ENCODE assay signal across 9 cellular contexts in the genomic region with DNA sequence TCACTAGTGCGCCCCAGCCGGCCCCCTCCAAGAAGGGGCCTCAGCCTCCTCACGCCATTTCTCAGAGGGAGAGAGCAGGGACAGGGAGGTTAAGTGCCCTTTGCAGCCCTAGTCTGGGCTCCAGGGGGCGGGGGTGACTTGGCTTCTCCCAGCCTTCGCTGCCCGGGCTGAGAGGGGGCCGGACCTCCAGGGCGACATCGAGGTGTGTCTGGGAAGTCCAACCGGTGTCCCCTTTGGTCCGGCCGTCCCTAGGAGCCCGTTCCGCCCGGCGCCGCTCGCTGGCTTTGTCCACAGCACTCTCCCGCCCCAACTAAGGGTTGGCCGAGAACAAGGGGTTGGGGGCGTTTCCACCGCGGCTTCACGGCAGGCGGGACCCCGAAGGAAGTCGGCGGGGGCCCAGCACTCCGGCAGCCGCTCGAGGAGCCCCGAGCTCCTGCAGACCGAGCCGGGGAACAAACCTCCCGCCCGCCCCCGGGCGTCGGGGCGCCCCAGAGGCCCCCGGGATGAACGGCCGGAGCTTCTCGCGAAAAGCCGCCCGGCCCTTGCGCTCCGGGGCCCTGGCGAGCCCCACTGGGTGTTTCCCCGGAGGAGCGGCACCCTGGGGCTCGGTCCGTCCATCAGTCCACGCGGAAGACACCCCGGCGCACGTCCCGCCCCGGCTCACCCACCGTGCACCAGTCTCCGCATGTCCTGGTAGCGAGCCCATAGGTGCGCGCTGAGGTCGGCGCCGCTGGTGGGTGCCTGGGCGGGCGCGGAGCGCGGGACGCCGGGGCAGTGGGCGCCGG. TPM values are rescaled to one million over a fixed set of nuclear protein-coding genes. Genes with fewer than 3 reads are reported as not detected.
DNase-seq lines count a peak whose midpoint lies in the region; ATAC-seq and TF ChIP-seq lines count a peak whose summit lies in the region.
"Had no signal": no experiment of that assay in that cellular context is flagged by ENCODE, and none has a peak within 500 bp of the region (broad histone marks: within the 10 kb centered on the region; RNA-seq: fewer than 3 reads in every experiment).

No MANE protein-coding gene starts in this region.

- TF ChIP-seq CTCF in GM13976 (IDR thresholded peaks at IDR 0.05; ENCODE audit: borderline replicate concordance, control extremely low read depth, extremely low read depth, insufficient read depth, missing control alignments) (no peak), astrocyte of the cerebellum (IDR thresholded peaks at IDR 0.05; ENCODE audit: low read depth, low read length, missing control alignments) (no peak), spleen (IDR thresholded peaks at IDR 0.05 in 8 of 11, conservative IDR thresholded peaks at IDR 0.05 in 3 of 11) (no peak)

- no peaks in the 10 kb centered on the region for H3K9me3 ChIP-seq in MG63
- H3K9me3 ChIP-seq in iPS-18a (ENCODE audit: control insufficient read depth, low read depth, low read length) = no peaks in the 10 kb centered on the region
- no peaks in the 10 kb centered on the region for H3K9me3 ChIP-seq in spleen

- H3K4me3 ChIP-seq in MG63 = peak overlapping the region; percentile 60
- H3K4me3 ChIP-seq in astrocyte of the cerebellum (ENCODE audit: low read depth, low read length) = peak overlapping the region; percentile 80
- H3K4me3 ChIP-seq in iPS-18a (ENCODE audit: low read length) = peak overlapping the region; percentile 80
- H3K4me3 ChIP-seq in spleen = peak overlapping the region; percentile 23 to 90 (median 54)

- TF ChIP-seq POLR2A in spleen (IDR thresholded peaks at IDR 0.05) = no peak

- H3K27me3 ChIP-seq in MG63 (no peaks in the 10 kb centered on the region), iPS-18a (ENCODE audit: control insufficient read depth, insufficient read depth, low read length) (no peaks in the 10 kb centered on the region), spleen (replicated peaks in 1 of 7) (peaks cover 0 to 27% (median 5%) of the 10 kb centered on the region in 7 donors)

- in situ Hi-C loops in GM13976 (cut with MboI; ENCODE audit: low sequenced_read_pairs, unreplicated experiment) (no loop called here), astrocyte of the cerebellum (cut with HindIII; ENCODE audit: low sequenced_read_pairs) (no loop called here)

- ATAC-seq in HG03520 (IDR thresholded peaks at IDR 0.05; ENCODE audit: unreplicated experiment) = no peak
- ATAC-seq in GM21390 (IDR thresholded peaks at IDR 0.05; ENCODE audit: unreplicated experiment) = no peak

- H3K9ac ChIP-seq in iPS-18a (ENCODE audit: low read length) = peak overlapping the region; percentile 72

- H3K36me3 ChIP-seq in MG63 (peaks cover 6% of the 10 kb centered on the region), iPS-18a (ENCODE audit: control insufficient read depth, low read depth, low read length) (peaks cover 13% of the 10 kb centered on the region), spleen (peaks cover 0 to 10% (median 0%) of the 10 kb centered on the region in 6 donors)

- 2 to 8% (median 4%) methylated on average over 15 to 78 of the region's 78 CpGs; no CpG with 5 or more reads in 1 of the 5 donors for WGBS in spleen, 5 donors

- intact Hi-C loops in spleen (cut with DNase I; ENCODE audit: low total_unique reads) = no loop called here

- DNase-seq in GM13976 (ENCODE audit: low spot score) (peak; percentile 71), MG63 (no peak), astrocyte of the cerebellum (ENCODE audit: low read depth) (no peak), spleen (peak; percentile 84), NCI-H128 (lab: John Stamatoyannopoulos, UW; ENCODE audit: unreplicated experiment) (no peak)

- H3K27ac ChIP-seq in iPS-18a (ENCODE audit: low read length) = no peak overlapping the region
- H3K27ac ChIP-seq in spleen = peak overlapping the region in 4 of 8 donors; percentile 30 to 83 (median 46)

- peaks cover 27% of the 10 kb centered on the region for H3K4me1 ChIP-seq in iPS-18a (ENCODE audit: control insufficient read depth, low read depth, low read length)
- peaks cover 22 to 81% (median 50%) of the 10 kb centered on the region in 6 donors for H3K4me1 ChIP-seq in spleen

RNA-seq across cellular contexts. Expression of a gene that starts 0.6 kb away (rescaled TPM):
- 7.2 and 21.5 TPM in 2 replicates for total RNA-seq in MG63 (2014; rRNA removed; shearing (Covaris generic); ENCODE audit: low replicate concordance)
- 10 to 100 TPM in 6 of 7 donors, 1 to 10 TPM in 1; 9.3 to 26.0 (median 12.0) TPM for total RNA-seq in spleen
- polyA plus RNA-seq in spleen = 10 to 100 TPM in 1 of 3 donors, 1 to 10 TPM in 2; 7.8 to 11.8 (median 7.9) TPM

RNA-seq across cellular contexts. Expression of a gene that starts 3.4 kb away (rescaled TPM):
- 0.20 TPM in 1 of 2 replicates, not detected in the other for total RNA-seq in MG63 (2014; rRNA removed; shearing (Covaris generic); ENCODE audit: low replicate concordance)
- 10 to 100 TPM in 3 of 7 donors, 1 to 10 TPM in 4; 2.7 to 12.8 (median 7.6) TPM for total RNA-seq in spleen
- polyA plus RNA-seq in spleen = 10 to 100 TPM; 24.8 to 41.5 (median 26.1) TPM

RNA-seq across cellular contexts. Expression of a gene that starts 37.9 kb away (rescaled TPM):
- total RNA-seq in MG63 (2014; rRNA removed; shearing (Covaris generic); ENCODE audit: low replicate concordance) = not detected in 2 replicates
- 1,000 to 10,000 TPM in 1 of 7 donors, 100 to 1,000 TPM in 6; 351 to 1,070 (median 406) TPM for total RNA-seq in spleen
- polyA plus RNA-seq in spleen = 1,000 to 10,000 TPM in 2 of 3 donors, 100 to 1,000 TPM in 1; 287 to 1,994 (median 1,275) TPM
- total RNA-seq: activated CD8-positive, alpha-beta memory T cell treated with anti-CD3 and anti-CD28 coated beads for 36 hours had no signal

Comparison
In these comparisons a context has a peak if more than half of its experiments do, and no peak if none do; other contexts are left out.
1. DNase-seq: peak in GM13976 (single experiment) and spleen (single experiment); none in MG63 (single experiment), astrocyte of the cerebellum (single experiment) and NCI-H128 (single experiment).
2. RNA of a gene that starts 37.9 kb away (total RNA-seq): 351 to 1,070 TPM in spleen; not detected in MG63; every median in the first group is over 100 times any median in the second.
3. Peak in every context shown above with its lines, with median percentiles within 50 percentile points of each other: H3K4me3 ChIP-seq.